In the genomic region with DNA sequence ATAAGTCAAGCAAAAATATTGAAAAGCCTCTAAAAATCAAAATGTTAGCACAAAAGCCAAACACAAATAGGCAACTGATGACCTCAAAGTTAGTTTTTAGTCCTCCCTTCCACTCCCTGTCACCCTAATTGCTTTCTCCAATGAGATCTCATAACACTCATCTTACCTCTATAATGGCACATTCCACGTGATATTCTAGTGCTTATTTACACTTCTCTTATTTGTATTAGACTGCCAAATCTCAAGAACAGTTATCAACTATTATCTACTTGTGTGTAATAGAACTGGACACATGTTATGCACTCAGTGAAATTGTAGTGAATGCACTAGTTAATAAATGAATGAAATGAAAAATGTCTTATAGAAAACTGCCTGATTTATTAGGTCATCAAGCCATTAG, we compare ENCODE assay signal across 21 cellular contexts. TPM values are rescaled to one million over a fixed set of nuclear protein-coding genes. Genes with fewer than 3 reads are reported as not detected.
"Had no signal": no experiment of that assay in that cellular context is flagged by ENCODE, and none has a peak within 500 bp of the region (broad histone marks: within the 10 kb centered on the region; RNA-seq: fewer than 3 reads in every experiment).

No MANE protein-coding gene starts in this region.

- H3K36me3 ChIP-seq: esophagus squamous epithelium, tibial nerve, vagina had no signal

- H3K27ac ChIP-seq: body of pancreas, esophagus squamous epithelium, vagina had no signal

- H3K9me3 ChIP-seq: body of pancreas, esophagus squamous epithelium, tibial nerve, vagina had no signal

- H3K27me3 ChIP-seq: body of pancreas, esophagus squamous epithelium, tibial nerve, vagina had no signal

- DNase-seq: activated B cell treated with CpG ODN at 0.5 μM for 24 hours; activated CD4-positive, alpha-beta T cell treated with anti-CD3 and anti-CD28 coated beads for 48 hours; activated CD8-positive, alpha-beta T cell treated with anti-CD3 and anti-CD28 coated beads for 36 hours; activated effector memory CD4-positive, alpha-beta T cell treated with Interleukin-2 at 50 U/mL for 16 hours; activated naive CD4-positive, alpha-beta T cell treated with anti-CD3 and anti-CD28 coated beads, Interleukin-2, amount 50 U/mL, for 16 hours; activated T-cell treated with anti-CD3 and anti-CD28 coated beads, Interleukin-2, amount 50 U/mL, for 4 hours; amygdala; caudate nucleus; esophagus squamous epithelium; left ventricle myocardium superior; mesendoderm; natural killer cell; stimulated activated CD4-positive, alpha-beta T cell treated with anti-CD3 and anti-CD28 coated beads, Interleukin-15, amount 100 ng/mL, for 24 hours; stimulated activated CD4-positive, alpha-beta T cell treated with anti-CD3 and anti-CD28 coated beads, Interleukin-4, amount 100 ng/mL, for 1 hour; stimulated activated naive B cell treated with anti-CD40 and anti-IgM and Interleukin-4, amounts not matched to agents 10 μg/mL and 1 μg/mL and 100 μg/mL, for 72 hours had no signal

- ATAC-seq: activated CD8-positive, alpha-beta T cell treated with anti-CD3 and anti-CD28 coated beads for 36 hours; activated T-cell treated with anti-CD3 and anti-CD28 coated beads, Interleukin-2, amount 50 U/mL, for 4 hours; natural killer cell; stimulated activated naive B cell treated with anti-CD40 and anti-IgM and Interleukin-4, amounts not matched to agents 10 μg/mL and 1 μg/mL and 100 μg/mL, for 72 hours had no signal

- H3K4me1 ChIP-seq: esophagus squamous epithelium, vagina had no signal

- H3K4me3 ChIP-seq: body of pancreas, esophagus squamous epithelium, tibial nerve, vagina had no signal

RNA-seq across cellular contexts. Expression of a gene that starts 55.5 kb away (rescaled TPM):
- total RNA-seq: activated B cell treated with CpG ODN at 0.5 μM for 24 hours; activated CD8-positive, alpha-beta T cell treated with anti-CD3 and anti-CD28 coated beads for 36 hours; endothelial cell of umbilical vein; fibroblast of villous mesenchyme; glomerular endothelial cell had no signal
